17 cellular contexts compared by ENCODE assay signal in the genomic region with DNA sequence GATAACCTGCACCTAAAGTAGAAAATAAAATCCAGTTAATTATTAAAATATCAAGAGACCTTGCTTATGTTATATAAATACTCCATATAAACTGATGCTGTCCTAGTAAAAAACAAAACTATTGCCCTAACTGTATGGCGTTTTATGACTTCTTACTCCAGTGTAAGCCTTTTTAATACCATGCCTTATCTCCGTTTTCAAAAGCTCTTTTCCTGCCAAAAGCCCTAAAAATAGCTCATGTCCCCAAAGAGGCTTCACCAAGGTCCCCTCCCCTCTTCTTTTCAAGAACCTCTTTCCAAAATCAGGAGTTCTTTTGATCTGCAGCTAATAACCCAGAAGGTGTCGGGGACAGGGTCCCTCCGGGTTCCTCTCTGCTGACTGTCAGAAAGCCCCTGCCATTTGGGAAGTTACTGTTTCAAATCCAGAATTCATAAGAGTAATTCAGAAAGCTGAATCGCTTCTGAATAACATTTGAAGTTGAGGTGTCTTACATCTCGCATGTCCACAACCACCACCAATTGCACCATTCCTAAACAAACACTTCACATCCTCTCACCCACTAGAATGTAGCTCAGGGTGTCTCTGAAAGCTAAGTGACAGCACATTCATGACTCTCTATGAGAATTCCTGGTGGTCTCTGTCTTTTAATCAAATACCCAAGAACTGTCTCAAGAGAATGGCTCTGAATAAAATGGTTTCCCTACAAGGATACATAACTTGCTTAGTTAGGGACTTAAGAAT. TPM values are rescaled to one million over a fixed set of nuclear protein-coding genes. Genes with fewer than 3 reads are reported as not detected.
DNase-seq lines count a peak whose midpoint lies in the region; ATAC-seq, FAIRE-seq and TF ChIP-seq lines count a peak whose summit lies in the region.
"Had no signal": no experiment of that assay in that cellular context is flagged by ENCODE, and none has a peak within 500 bp of the region (broad histone marks: within the 10 kb centered on the region; RNA-seq: fewer than 3 reads in every experiment).

No MANE protein-coding gene starts in this region.

- no peak for TF ChIP-seq RAD21 in K562 (CRISPR knock-in tag; conservative IDR thresholded peaks at IDR 0.05 in 1 of 2, IDR thresholded peaks at IDR 0.05 in 1 of 2)

- H4K20me1 ChIP-seq in K562 (replicated peaks; ENCODE audit: control insufficient read depth, insufficient read depth, low read length): no peaks in the 10 kb centered on the region

- H3K27ac ChIP-seq in K562 (ENCODE audit: extremely low read depth, low read depth, low read length): no peak overlapping the region; the same call in 2 of the 3 replicates
- H3K27ac ChIP-seq: GM23248, SJCRH30 had no signal

- no peak overlapping the region; a peak in 1 of 4 replicates for H3K9ac ChIP-seq in K562 (ENCODE audit: insufficient read depth in 1 of 2, low read depth in 2 of 2, low read length in 2 of 2)
- H3K9ac ChIP-seq: GM23248 had no signal

- no peaks in the 10 kb centered on the region for H3K79me2 ChIP-seq in K562 (ENCODE audit: control insufficient read depth, insufficient read depth, low read length)

- intact Hi-C loops in left ventricle myocardium superior (cut with micrococcal nuclease): no loop called here
- intact Hi-C loops in Right ventricle myocardium inferior (cut with DNase I): no loop called here
- intact Hi-C loops in K562 (cut with micrococcal nuclease): no loop called here
- intact Hi-C loops in mucosa of descending colon (cut with DNase I, micrococcal nuclease): no loop called here

- H2AFZ ChIP-seq in K562 (ENCODE audit: low read depth, low read length): no peak overlapping the region
- H2AFZ ChIP-seq: GM23248 had no signal

- in situ Hi-C loops in K562 (cut with MboI): no loop called here

- CTCF ChIA-PET in K562 (lab: Yijun Ruan, JAX; ENCODE audit: low intra/inter-chr PET ratio): no interaction called here

- BruUV-seq in K562 (replicated peaks; lab: Mats Ljungman, UMichigan): no TSS peak

- H3K27me3 ChIP-seq in K562 (ENCODE audit: control insufficient read depth in 2 of 2, insufficient read depth in 2 of 2, low read length in 2 of 2): no peaks in the 10 kb centered on the region
- H3K27me3 ChIP-seq: SJCRH30 had no signal

- ATAC-seq in left ventricle myocardium superior (peak; percentile 38), Right ventricle myocardium inferior (no peak), K562 (peak; percentile 68), mucosa of descending colon (peak; percentile 22), HG03432 (IDR thresholded peaks at IDR 0.05; ENCODE audit: unreplicated experiment) (no peak)

- H3K4me3 ChIP-seq in K562: no peak overlapping the region
- H3K4me3 ChIP-seq in mucosa of descending colon: no peak overlapping the region
- H3K4me3 ChIP-seq: GM23248, SJCRH30 had no signal

- H3K9me1 ChIP-seq in K562 (ENCODE audit: control insufficient read depth, insufficient read depth, low read length): no peaks in the 10 kb centered on the region

- no peaks in the 10 kb centered on the region for H3K9me3 ChIP-seq in K562 (replicated peaks; ENCODE audit: control insufficient read depth, insufficient read depth, low read depth, low read length)
- H3K9me3 ChIP-seq in mucosa of descending colon: no peaks in the 10 kb centered on the region
- H3K9me3 ChIP-seq: SJCRH30 had no signal

- peak overlapping the region; percentile 12; the same call in 1 of the 2 replicates for H3K4me2 ChIP-seq in K562 (ENCODE audit: insufficient read depth, low read length)

- POLR2A ChIA-PET in K562 (lab: Yijun Ruan, JAX): no interaction called here

- FAIRE-seq in K562 (lab: Jason Lieb, UNC): no peak
- FAIRE-seq in urothelium cell line (lab: Jason Lieb, UNC): no peak
- FAIRE-seq: G401.6, GM12892, HTR-8/SVneo had no signal

- no peaks in the 10 kb centered on the region; a peak in 1 of 5 replicates for H3K4me1 ChIP-seq in K562 (replicated peaks in 1 of 2; ENCODE audit: control insufficient read depth in 2 of 2, insufficient read depth in 2 of 2, low read length in 2 of 2)
- no peaks in the 10 kb centered on the region for H3K4me1 ChIP-seq in mucosa of descending colon (ENCODE audit: low read depth)
- H3K4me1 ChIP-seq: SJCRH30 had no signal

- DNase-seq in left ventricle myocardium superior (no peak), Right ventricle myocardium inferior (ENCODE audit: missing footprints) (no peak), K562 (ENCODE audit: extremely low read depth in 1 of 4, low spot score in 3 of 4) (peak in 1 of 4 experiments; percentile 20), mucosa of descending colon (no peak), Kasumi-1 (lab: John Stamatoyannopoulos, UW) (no peak), urothelium cell line (ENCODE audit: low spot score) (no peak)
- DNase-seq: CD4-positive, alpha-beta memory T cell; DMS79; GM23248; NCI-H1048; NCI-H2171; NCI-H446 treated with DMSO at 0.1 percent for 48 hours; SJCRH30 had no signal

- TF ChIP-seq CTCF in K562 (IDR thresholded peaks at IDR 0.05 in 2 of 3, conservative IDR thresholded peaks at IDR 0.05 in 1 of 3; ENCODE audit: insufficient read depth in 2 of 3, low read depth in 1 of 3, low read length in 3 of 3): no peak
- TF ChIP-seq CTCF in mucosa of descending colon (IDR thresholded peaks at IDR 0.05): no peak

- WGBS in K562 (ENCODE audit: insufficient coverage, low coverage, missing lambda C conversion rate): 22% methylated on average over 5 of the region's 6 CpGs

- H3K36me3 ChIP-seq in K562 (ENCODE audit: control insufficient read depth, insufficient read depth, low read length) (peaks cover 7% of the 10 kb centered on the region; the same call in 1 of the 3 replicates), mucosa of descending colon (ENCODE audit: low read depth) (no peaks in the 10 kb centered on the region)
- H3K36me3 ChIP-seq: SJCRH30 had no signal

- TF ChIP-seq EP300 in K562 (IDR thresholded peaks at IDR 0.05; ENCODE audit: low read length): no peak

- no peak; the same call in 1 of the 2 replicates for TF ChIP-seq POLR2A in K562 (conservative IDR thresholded peaks at IDR 0.05)

TF ChIP-seq in K562, 482 proteins besides CTCF, POLR2A, EP300 and RAD21 (continues in another document):
- TF ChIP-seq ZNF354B (CRISPR knock-in tag; IDR thresholded peaks at IDR 0.05): no peak
- TF ChIP-seq HSF4 (CRISPR knock-in tag; IDR thresholded peaks at IDR 0.05; ENCODE audit: borderline replicate concordance): no peak
- no peak for TF ChIP-seq TBL1XR1 (IDR thresholded peaks at IDR 0.05; ENCODE audit: low read length in 2 of 2)
- peak; percentile 56; the same call in 1 of the 2 replicates for TF ChIP-seq MEF2D (tag; conservative IDR thresholded peaks at IDR 0.05; ENCODE audit: low read depth)
- TF ChIP-seq, protein P1, sequence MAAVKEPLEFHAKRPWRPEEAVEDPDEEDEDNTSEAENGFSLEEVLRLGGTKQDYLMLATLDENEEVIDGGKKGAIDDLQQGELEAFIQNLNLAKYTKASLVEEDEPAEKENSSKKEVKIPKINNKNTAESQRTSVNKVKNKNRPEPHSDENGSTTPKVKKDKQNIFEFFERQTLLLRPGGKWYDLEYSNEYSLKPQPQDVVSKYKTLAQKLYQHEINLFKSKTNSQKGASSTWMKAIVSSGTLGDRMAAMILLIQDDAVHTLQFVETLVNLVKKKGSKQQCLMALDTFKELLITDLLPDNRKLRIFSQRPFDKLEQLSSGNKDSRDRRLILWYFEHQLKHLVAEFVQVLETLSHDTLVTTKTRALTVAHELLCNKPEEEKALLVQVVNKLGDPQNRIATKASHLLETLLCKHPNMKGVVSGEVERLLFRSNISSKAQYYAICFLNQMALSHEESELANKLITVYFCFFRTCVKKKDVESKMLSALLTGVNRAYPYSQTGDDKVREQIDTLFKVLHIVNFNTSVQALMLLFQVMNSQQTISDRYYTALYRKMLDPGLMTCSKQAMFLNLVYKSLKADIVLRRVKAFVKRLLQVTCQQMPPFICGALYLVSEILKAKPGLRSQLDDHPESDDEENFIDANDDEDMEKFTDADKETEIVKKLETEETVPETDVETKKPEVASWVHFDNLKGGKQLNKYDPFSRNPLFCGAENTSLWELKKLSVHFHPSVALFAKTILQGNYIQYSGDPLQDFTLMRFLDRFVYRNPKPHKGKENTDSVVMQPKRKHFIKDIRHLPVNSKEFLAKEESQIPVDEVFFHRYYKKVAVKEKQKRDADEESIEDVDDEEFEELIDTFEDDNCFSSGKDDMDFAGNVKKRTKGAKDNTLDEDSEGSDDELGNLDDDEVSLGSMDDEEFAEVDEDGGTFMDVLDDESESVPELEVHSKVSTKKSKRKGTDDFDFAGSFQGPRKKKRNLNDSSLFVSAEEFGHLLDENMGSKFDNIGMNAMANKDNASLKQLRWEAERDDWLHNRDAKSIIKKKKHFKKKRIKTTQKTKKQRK (IDR thresholded peaks at IDR 0.05; ENCODE audit: borderline replicate concordance, low read depth, low read length): no peak
- no peak for TF ChIP-seq BCL6 (CRISPR knock-in tag; IDR thresholded peaks at IDR 0.05)
- TF ChIP-seq MEF2A (IDR thresholded peaks at IDR 0.05; ENCODE audit: control insufficient read depth, low read depth, low read length): peak; percentile 68; the same call in 1 of the 2 replicates

RNA-seq across cellular contexts. Expression of gene TASP1, which starts 13.3 kb away (rescaled TPM):
- total RNA-seq in left ventricle myocardium superior (5.0 TPM), Right ventricle myocardium inferior (4.3 TPM), K562 (2014; rRNA removed) (5.1 and 5.2 TPM in 2 replicates), K562 (2014; rRNA removed; fragmentation: Illumina TruSeq; extraction: Trizol) (7.1 and 8.3 TPM in 2 replicates), K562 (2015; rRNA removed; fragmentation: Illumina TruSeq; extraction: Trizol) (5.4 and 6.4 TPM in 2 replicates), K562 (2021) (5.4 and 5.9 TPM in 2 replicates), mucosa of descending colon (10 to 100 TPM; 13.3 to 15.0 (median 13.8) TPM)
- total RNA-seq in K562 (2011; cell fraction: chromatin; rRNA removed; ENCODE audit: low replicate concordance): 24.9 and 39.3 TPM in 2 replicates
- 9.3 and 14.9 TPM in 2 replicates for total RNA-seq in K562 (2011; cell fraction: nucleolus; rRNA removed)
- total RNA-seq in K562 (2011; cell fraction: nucleoplasm; rRNA removed): 16.5 and 18.9 TPM in 2 replicates
- polyA plus RNA-seq in K562 (2011; rRNA removed) (8.3 and 11.4 TPM in 2 replicates), K562 (2014; fragmentation: Illumina TruSeq; extraction: Trizol) (3.7 and 4.6 TPM in 2 replicates), K562 (2014; fragmentation: Nextera tagmentation; extraction: Ambion mirVana) (10 to 100 TPM in 1 of 2 experiments, 1 to 10 TPM in 1; 8.6 to 10.6 TPM), K562 (2014; rRNA removed) (5.1 and 6.4 TPM in 2 replicates)
- polyA plus RNA-seq in K562 (2011; cell fraction: cytosol; rRNA removed): 1.9 and 5.8 TPM in 2 replicates
- polyA plus RNA-seq in K562 (2011; cell fraction: nucleus; rRNA removed): 7.0 and 14.3 TPM in 2 replicates
- 4.4 TPM in 2 replicates for polyA plus RNA-seq in K562 (2012)
- 18.3 and 40.1 TPM in 2 replicates for polyA minus RNA-seq in K562 (2011; rRNA and poly(A)+ RNA removed)
- polyA minus RNA-seq in K562 (2011; cell fraction: cytosol; rRNA and poly(A)+ RNA removed): 2.8 and 8.0 TPM in 2 replicates
- polyA minus RNA-seq in K562 (2011; cell fraction: nucleus; rRNA and poly(A)+ RNA removed): 19.5 and 53.2 TPM in 2 replicates

Comparison
In these comparisons a context has a peak if more than half of its experiments do, and no peak if none do; other contexts are left out.
1. ATAC-seq: peak in left ventricle myocardium superior (single experiment), K562 (single experiment) and mucosa of descending colon (single experiment); none in Right ventricle myocardium inferior (single experiment) and HG03432 (single experiment).